ENCODE assay signal across 8 cellular contexts in genomic region chr3:23762214-23763039, GRCh38. TPM values are rescaled to one million over a fixed set of nuclear protein-coding genes. Genes with fewer than 3 reads are reported as not detected.
DNase-seq lines count a peak whose midpoint lies in the region; ATAC-seq, FAIRE-seq and TF ChIP-seq lines count a peak whose summit lies in the region.

No MANE protein-coding gene starts in this region.

- peaks cover 1% of the 10 kb centered on the region for H3K36me3 Mint-ChIP-seq in memory B cell

- peaks cover 23% of the 10 kb centered on the region for H3K4me1 Mint-ChIP-seq in memory B cell

- dilution Hi-C loops in IMR-90 (cut with HindIII; ENCODE audit: low sequenced_read_pairs, unreplicated experiment), result no loop called here

- POLR2A ChIA-PET in IMR-90 (lab: Charles Lee; ENCODE audit: unreplicated experiment), result no interaction called here

- H3K4me1 ChIP-seq in IMR-90 (ENCODE audit: control insufficient read depth, insufficient read depth, low read length) (peaks cover 4% of the 10 kb centered on the region; the same call in 1 of the 2 replicates), pancreas (no peaks in the 10 kb centered on the region)

- ATAC-seq in GM21515 (IDR thresholded peaks at IDR 0.05; ENCODE audit: unreplicated experiment) (peak; percentile 88), IMR-90 (ENCODE audit: low read depth) (no peak; the same call in 1 of the 2 replicates), memory B cell (ENCODE audit: low read depth) (peak; percentile 89), pancreas (no peak)

- FAIRE-seq in pancreas (lab: Jason Lieb, UNC), result no peak

- H3K4ac ChIP-seq in IMR-90 (ENCODE audit: low read depth, low read length), result no peak overlapping the region

- peak overlapping the region; percentile 11; the same call in 1 of the 2 replicates for H3K14ac ChIP-seq in IMR-90 (replicated peaks; ENCODE audit: low read depth, low read length)

- TF ChIP-seq CTCF in GM12864 (IDR thresholded peaks at IDR 0.05; ENCODE audit: low read depth, low read length, missing control alignments) (no peak), IMR-90 (conservative IDR thresholded peaks at IDR 0.05; ENCODE audit: low read depth, low read length) (no peak), pancreas (IDR thresholded peaks at IDR 0.05) (no peak)

- H3K27me3 Mint-ChIP-seq in memory B cell, result peaks cover 1% of the 10 kb centered on the region

- TF ChIP-seq RAD21 in IMR-90 (IDR thresholded peaks at IDR 0.05; ENCODE audit: low read length), result no peak

- H3K9me3 ChIP-seq in IMR-90 (ENCODE audit: control insufficient read depth, insufficient read depth, low read length), result no peaks in the 10 kb centered on the region
- H3K9me3 ChIP-seq in pancreas, result no peaks in the 10 kb centered on the region

- peak overlapping the region; percentile 76 for H3K4me3 Mint-ChIP-seq in memory B cell

- no TSS peak for BruUV-seq in IMR-90 (replicated peaks; lab: Mats Ljungman, UMichigan)

- H2BK5ac ChIP-seq in IMR-90 (ENCODE audit: low read depth, low read length, poor library complexity, severe bottlenecking), result no peak overlapping the region

- H3K27me3 ChIP-seq in IMR-90 (ENCODE audit: control insufficient read depth, insufficient read depth, low read length) (no peaks in the 10 kb centered on the region), pancreas (no peaks in the 10 kb centered on the region)

- WGBS in IMR-90 (ENCODE audit: extremely low coverage in 2 of 2, insufficient read length in 1 of 2), 2 experiments, result 100% methylated on average over 2 of the region's 11 CpGs; no CpG with 5 or more reads in 1 of the 2 experiments
- WGBS in pancreas, 2 donors, result 62 to 76% methylated on average over 11 of the region's 11 CpGs

- in situ Hi-C loops in IMR-90 (cut with MboI; ENCODE audit: low sequenced_read_pairs), result no loop called here

- H3K27ac ChIP-seq in IMR-90 (ENCODE audit: insufficient read depth, low read length), result peak overlapping the region; percentile 67; the same call in 1 of the 2 replicates
- no peak overlapping the region for H3K27ac ChIP-seq in pancreas

- H3K56ac ChIP-seq in IMR-90 (ENCODE audit: extremely low read depth, insufficient read depth, low read length), result no peak overlapping the region

- TF ChIP-seq POLR2A in IMR-90 (IDR thresholded peaks at IDR 0.05; ENCODE audit: low read depth, low read length), result no peak

- peak overlapping the region in 1 of 2 experiments; percentile 61; a peak in 1 of 4 replicates for H4K8ac ChIP-seq in IMR-90 (ENCODE audit: low read depth in 2 of 2, low read length in 2 of 2)

- CTCF ChIA-PET in IMR-90 (lab: Yijun Ruan, JAX), result interaction anchor here (1.1 to 1.2 kb wide), 2 partner anchors 9 to 13 kb away, joined by 3 read pairs; no protein-coding TSS in a partner anchor

- H2AK5ac ChIP-seq in IMR-90 (ENCODE audit: low read depth, low read length), result no peak overlapping the region

- no peaks in the 10 kb centered on the region for H3K79me1 ChIP-seq in IMR-90 (ENCODE audit: low read depth in 1 of 2, low read length in 2 of 2)

- H3K9me1 ChIP-seq in IMR-90 (ENCODE audit: insufficient read depth, low read length), result no peaks in the 10 kb centered on the region

- peak overlapping the region; percentile 67 for H3K4me2 ChIP-seq in IMR-90 (ENCODE audit: low read depth, low read length)

- no peak overlapping the region for H2AK9ac ChIP-seq in IMR-90 (replicated peaks; ENCODE audit: low read depth, low read length, poor library complexity)

- peak overlapping the region; percentile 90 for H3K27ac Mint-ChIP-seq in memory B cell

- no peaks in the 10 kb centered on the region for H4K20me1 ChIP-seq in IMR-90 (ENCODE audit: insufficient read depth, low read length)

- DNase-seq in GM12864 (ENCODE audit: low read depth) (peak; percentile 80), IMR-90 (no peak), memory B cell (ENCODE audit: low spot score in 2 of 2) (peak in 1 of 2 donors; percentile 25), GDM1 (lab: John Stamatoyannopoulos, UW) (no peak), pancreas (no peak), DMS153 treated with DMSO at 0.1 percent for 48 hours (lab: John Stamatoyannopoulos, UW; ENCODE audit: unreplicated experiment) (no peak)
- DNase-seq in activated CD8-positive, alpha-beta memory T cell treated with anti-CD3 and anti-CD28 coated beads, Interleukin-2, amount 50 U/mL, for 48 hours, result no peak

- no peak overlapping the region; the same call in 1 of the 2 replicates for H3K18ac ChIP-seq in IMR-90 (ENCODE audit: low read depth, low read length)

- H2BK120ac ChIP-seq in IMR-90 (ENCODE audit: low read depth, low read length), result peak overlapping the region; percentile 61; the same call in 1 of the 2 replicates

- no peak overlapping the region; the same call in 1 of the 2 replicates for H3K23ac ChIP-seq in IMR-90 (ENCODE audit: low read depth, low read length)

- H3K4me3 ChIP-seq in GM12864 (ENCODE audit: low read depth, low read length), result peak overlapping the region; percentile 17; the same call in 1 of the 2 replicates
- H3K4me3 ChIP-seq in IMR-90 (ENCODE audit: insufficient read depth, low read depth, low read length), result no peak overlapping the region
- H3K4me3 ChIP-seq in pancreas, result no peak overlapping the region

- H3K36me3 ChIP-seq in IMR-90 (ENCODE audit: control insufficient read depth, insufficient read depth, low read length) (no peaks in the 10 kb centered on the region), pancreas (no peaks in the 10 kb centered on the region)

- H4K91ac ChIP-seq in IMR-90 (ENCODE audit: insufficient read depth, low read depth, low read length), result no peak overlapping the region

- H3K9ac ChIP-seq in IMR-90 (ENCODE audit: low read depth, low read length), result peak overlapping the region; percentile 80; the same call in 1 of the 2 replicates

- H3K9me3 Mint-ChIP-seq in memory B cell, result no peaks in the 10 kb centered on the region

- H2BK15ac ChIP-seq in IMR-90 (ENCODE audit: low read depth, low read length), result no peak overlapping the region

- no peak overlapping the region for H2AFZ ChIP-seq in IMR-90 (replicated peaks; ENCODE audit: low read length, poor library complexity)

- H4K5ac ChIP-seq in IMR-90 (ENCODE audit: low read depth, low read length), result no peak overlapping the region

- no peak overlapping the region for H2BK20ac ChIP-seq in IMR-90 (ENCODE audit: low read depth, low read length)

- intact Hi-C loops in IMR-90 (cut with micrococcal nuclease), result loop anchor here (10.0 kb wide), 1 partner anchor 578 kb away; no protein-coding TSS in a partner anchor
- intact Hi-C loops in pancreas (cut with DNase I), result no loop called here

TF ChIP-seq in IMR-90, 13 proteins besides CTCF, POLR2A, EP300 and RAD21:
- no peak for TF ChIP-seq NFE2L2 (IDR thresholded peaks at IDR 0.05; ENCODE audit: low read depth, low read length)
- TF ChIP-seq ELK1 (IDR thresholded peaks at IDR 0.05; ENCODE audit: borderline replicate concordance, low read depth, low read length), result no peak
- TF ChIP-seq SMC3 (IDR thresholded peaks at IDR 0.05; ENCODE audit: low read depth, low read length), result no peak
- TF ChIP-seq CHD1 (IDR thresholded peaks at IDR 0.05; ENCODE audit: low read depth, low read length), result no peak
- TF ChIP-seq BHLHE40 (IDR thresholded peaks at IDR 0.05; ENCODE audit: low read depth, low read length), result no peak
- no peak for TF ChIP-seq RFX5 (IDR thresholded peaks at IDR 0.05; ENCODE audit: low read depth, low read length)
- no peak for TF ChIP-seq FOS (IDR thresholded peaks at IDR 0.05; ENCODE audit: low read depth, low read length)
- no peak for TF ChIP-seq RCOR1 (IDR thresholded peaks at IDR 0.05; ENCODE audit: insufficient replicate concordance, low read length)
- TF ChIP-seq MAFK (IDR thresholded peaks at IDR 0.05; ENCODE audit: low read depth, low read length), result no peak
- no peak for TF ChIP-seq MXI1 (IDR thresholded peaks at IDR 0.05; ENCODE audit: borderline replicate concordance, low read depth, low read length)
- TF ChIP-seq CEBPB (IDR thresholded peaks at IDR 0.05; ENCODE audit: low read depth, low read length), result no peak
- no peak for TF ChIP-seq USF2 (IDR thresholded peaks at IDR 0.05; ENCODE audit: low read depth, low read length)
- TF ChIP-seq MAZ (IDR thresholded peaks at IDR 0.05; ENCODE audit: borderline replicate concordance, low read depth, low read length), result no peak

RNA-seq across cellular contexts. Expression of gene UBE2E1, which starts 43.3 kb away (rescaled TPM):
- total RNA-seq in IMR-90 (2012; rRNA removed) (54.1 and 87.8 TPM in 2 replicates), pancreas (10 to 100 TPM; 24.0 to 44.7 (median 28.7) TPM)
- polyA plus RNA-seq in IMR-90 (2012; rRNA removed) (72.0 and 91.6 TPM in 2 replicates), pancreas (10 to 100 TPM; 20.9 to 32.0 TPM)
- polyA plus RNA-seq in IMR-90 (2012; cell fraction: cytosol; rRNA removed), result 18.9 and 32.8 TPM in 2 replicates
- 14.1 and 55.4 TPM in 2 replicates for polyA plus RNA-seq in IMR-90 (2012; cell fraction: nucleus; rRNA removed; ENCODE audit: low replicate concordance)

Comparison
In these comparisons a context has a peak if more than half of its experiments do, and no peak if none do; other contexts are left out.
1. ATAC-seq: peak in GM21515 (single experiment) and memory B cell (single experiment); none in IMR-90 (single experiment) and pancreas (0 of 4).